In genomic region chr1:198936371-198937083, GRCh38 we compare ENCODE assay signal across 8 cellular contexts.
A peak's percentile ranks its signal among the peaks of the same experiment; 100 is the strongest.
DNase-seq lines count a peak whose midpoint lies in the region; FAIRE-seq and TF ChIP-seq lines count a peak whose summit lies in the region.

No MANE protein-coding gene starts in this region.

- H4K20me1 ChIP-seq in hepatocyte (ENCODE audit: insufficient read depth, poor library complexity, severe bottlenecking) = peaks cover 5% of the 10 kb centered on the region
- peaks cover 40% of the 10 kb centered on the region for H4K20me1 ChIP-seq in smooth muscle cell (ENCODE audit: low read depth)

- H3K27ac Mint-ChIP-seq in activated naive CD8-positive, alpha-beta T cell treated with anti-CD3 and anti-CD28 coated beads for 36 hours = peak overlapping the region; percentile 93

- H3K4me2 ChIP-seq in hepatocyte (peak overlapping the region; percentile 79), smooth muscle cell (peak overlapping the region; percentile 92)

- DNase-seq in D721Med (ENCODE audit: insufficient read length, low spot score) (no peak), KBM-7 (peak; percentile 53), hepatocyte (ENCODE audit: low spot score) (peak; percentile 32), smooth muscle cell (lab: John Stamatoyannopoulos, UW; ENCODE audit: unreplicated experiment) (no peak), MV-4-11 (lab: John Stamatoyannopoulos, UW) (no peak), NK-92 (lab: John Stamatoyannopoulos, UW; ENCODE audit: unreplicated experiment) (no peak)
- no peak for DNase-seq in activated naive CD8-positive, alpha-beta T cell treated with anti-CD3 and anti-CD28 coated beads for 36 hours
- DNase-seq in stimulated activated CD4-positive, alpha-beta T cell treated with anti-CD3 and anti-CD28 coated beads, Interleukin-4, amount 100 ng/mL, for 4 hours = no peak

- H3K27me3 Mint-ChIP-seq in activated naive CD8-positive, alpha-beta T cell treated with anti-CD3 and anti-CD28 coated beads for 36 hours = no peaks in the 10 kb centered on the region

- H3K9ac ChIP-seq in smooth muscle cell (ENCODE audit: low read depth) = peak overlapping the region; percentile 99

- H3K36me3 Mint-ChIP-seq in activated naive CD8-positive, alpha-beta T cell treated with anti-CD3 and anti-CD28 coated beads for 36 hours = peaks cover 6% of the 10 kb centered on the region

- peaks cover 49% of the 10 kb centered on the region for H3K79me2 ChIP-seq in hepatocyte
- peaks cover 68% of the 10 kb centered on the region for H3K79me2 ChIP-seq in smooth muscle cell (ENCODE audit: low read depth)

- H3K9me3 Mint-ChIP-seq in activated naive CD8-positive, alpha-beta T cell treated with anti-CD3 and anti-CD28 coated beads for 36 hours = peaks cover 2% of the 10 kb centered on the region

- peak overlapping the region; percentile 46 for H3K4me3 ChIP-seq in hepatocyte
- peak overlapping the region; percentile 95 for H3K4me3 ChIP-seq in smooth muscle cell

- no peaks in the 10 kb centered on the region for H3K36me3 ChIP-seq in hepatocyte (replicated peaks; ENCODE audit: insufficient read depth, low read depth)
- H3K36me3 ChIP-seq in smooth muscle cell (ENCODE audit: low read depth) = no peaks in the 10 kb centered on the region

- H3K9me2 ChIP-seq in hepatocyte (replicated peaks; ENCODE audit: insufficient read depth) = no peaks in the 10 kb centered on the region

- H3F3A ChIP-seq in smooth muscle cell (ENCODE audit: low read depth) = peaks cover 15% of the 10 kb centered on the region

- H3K9me3 ChIP-seq in hepatocyte (ENCODE audit: low read depth) (no peaks in the 10 kb centered on the region), smooth muscle cell (replicated peaks; ENCODE audit: low read depth) (no peaks in the 10 kb centered on the region)

- TF ChIP-seq CTCF in D721Med (IDR thresholded peaks at IDR 0.05; ENCODE audit: insufficient read depth, missing control alignments) = no peak
- TF ChIP-seq CTCF in hepatocyte (IDR thresholded peaks at IDR 0.05; ENCODE audit: poor library complexity) = no peak
- TF ChIP-seq CTCF in smooth muscle cell (IDR thresholded peaks at IDR 0.05; ENCODE audit: borderline replicate concordance, insufficient read depth, poor library complexity, severe bottlenecking) = no peak

- H3K4me1 ChIP-seq in hepatocyte (ENCODE audit: insufficient read depth) (no peaks in the 10 kb centered on the region), smooth muscle cell (ENCODE audit: low read depth) (peaks cover 7% of the 10 kb centered on the region)

- peaks cover 25% of the 10 kb centered on the region for H3K4me1 Mint-ChIP-seq in activated naive CD8-positive, alpha-beta T cell treated with anti-CD3 and anti-CD28 coated beads for 36 hours

- H3K27me3 ChIP-seq in hepatocyte (no peaks in the 10 kb centered on the region), smooth muscle cell (ENCODE audit: low read depth) (no peaks in the 10 kb centered on the region)

- in situ Hi-C loops in KBM-7 (cut with MboI; ENCODE audit: low pct_unique_long_range_greater_than_20kb, low sequenced_read_pairs) = no loop called here

- peak overlapping the region; percentile 95 for H3K4me3 Mint-ChIP-seq in activated naive CD8-positive, alpha-beta T cell treated with anti-CD3 and anti-CD28 coated beads for 36 hours

- H2AFZ ChIP-seq in hepatocyte = peak overlapping the region; percentile 9
- H2AFZ ChIP-seq in smooth muscle cell (ENCODE audit: low read depth) = no peak overlapping the region

- WGBS in hepatocyte (ENCODE audit: low lambda C conversion rate, missing lambda C conversion rate) = 23% methylated on average over 6 of the region's 6 CpGs
- WGBS in smooth muscle cell (ENCODE audit: low lambda C conversion rate) = 41% methylated on average over 6 of the region's 6 CpGs

- FAIRE-seq in D721Med (lab: Jason Lieb, UNC) = peak; percentile 86

- H3K27ac ChIP-seq in hepatocyte (peak overlapping the region; percentile 91), smooth muscle cell (ENCODE audit: low read depth) (peak overlapping the region; percentile 99)

Comparison
In these comparisons a context has a peak if more than half of its experiments do, and no peak if none do; other contexts are left out.
1. DNase-seq: peak in KBM-7 (single experiment) and hepatocyte (single experiment); none in D721Med (single experiment), activated naive CD8-positive, alpha-beta T cell treated with anti-CD3 and anti-CD28 coated beads for 36 hours (single experiment), smooth muscle cell (single experiment), MV-4-11 (single experiment), NK-92 (single experiment) and stimulated activated CD4-positive, alpha-beta T cell treated with anti-CD3 and anti-CD28 coated beads, Interleukin-4, amount 100 ng/mL, for 4 hours (0 of 2).